ENCODE assay signal across 8 cellular contexts in the genomic region with DNA sequence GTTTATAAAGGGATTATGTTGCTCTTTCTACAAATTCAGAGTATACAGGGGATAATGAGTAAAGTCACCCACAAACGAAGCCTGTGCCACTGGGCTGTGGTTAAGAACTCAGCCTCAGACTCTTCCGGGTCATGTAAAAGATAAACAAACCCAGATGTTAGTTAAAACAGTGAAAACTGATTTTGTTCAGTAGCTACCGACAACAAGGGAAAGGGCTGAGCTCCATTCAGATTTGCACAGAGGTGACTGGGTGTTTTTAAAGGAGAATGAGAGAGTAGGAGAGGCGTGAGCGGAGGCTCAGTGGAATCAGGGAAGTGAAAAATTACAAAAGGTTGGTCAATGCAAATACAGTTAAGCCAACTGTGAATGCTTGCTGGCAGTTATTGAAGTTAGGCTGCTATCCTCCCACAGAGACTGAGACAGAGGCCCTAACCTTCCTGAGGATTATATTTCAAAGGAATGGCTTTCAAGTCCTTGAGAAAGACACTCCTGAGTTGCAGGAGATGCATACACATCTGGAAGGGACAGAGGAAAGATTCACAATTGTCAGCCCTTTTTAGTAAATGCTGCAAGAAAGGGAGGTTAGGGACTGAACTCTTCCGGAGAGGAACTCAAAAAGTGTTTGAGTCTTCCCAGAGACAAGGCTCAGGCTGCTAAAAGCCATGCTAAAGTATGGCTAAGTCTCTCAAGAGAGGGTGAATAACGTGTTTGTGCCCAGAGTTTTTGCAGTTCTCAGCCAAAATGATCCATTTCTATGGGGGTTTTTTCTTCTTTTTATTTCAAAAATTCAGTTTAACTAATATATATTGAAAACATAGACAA.
DNase-seq lines count a peak whose midpoint lies in the region; ATAC-seq and TF ChIP-seq lines count a peak whose summit lies in the region.

No MANE protein-coding gene starts in this region.

- H3K4me3 ChIP-seq in OCI-LY1 (ENCODE audit: low read depth, low read length, poor library complexity, severe bottlenecking), result peak overlapping the region; percentile 38

- H3K9me2 ChIP-seq in OCI-LY1 (ENCODE audit: low read depth, low read length), result no peaks in the 10 kb centered on the region

- peaks cover 27% of the 10 kb centered on the region for H3K4me1 ChIP-seq in OCI-LY1 (ENCODE audit: insufficient read depth, low read length, severe bottlenecking)

- H3K4me2 ChIP-seq in OCI-LY1 (ENCODE audit: low read length), result peak overlapping the region; percentile 71

- peak overlapping the region; percentile 62 for H3K9ac ChIP-seq in OCI-LY1 (ENCODE audit: low read length)

- no peaks in the 10 kb centered on the region for H3K36me3 ChIP-seq in OCI-LY1 (ENCODE audit: insufficient read depth, low read length)

- 0 out of 2 replicates have a peak overlapping the region, but pooled peaks have one; percentile 11 for H2AFZ ChIP-seq in OCI-LY1 (ENCODE audit: low read length)

- H3K79me2 ChIP-seq in OCI-LY1 (ENCODE audit: insufficient read depth, low read length), result no peaks in the 10 kb centered on the region

- peak; percentile 96 for ATAC-seq in GM19328 (IDR thresholded peaks at IDR 0.05; ENCODE audit: unreplicated experiment)
- ATAC-seq in HG03135 (IDR thresholded peaks at IDR 0.05; ENCODE audit: unreplicated experiment), result peak; percentile 95

- no peaks in the 10 kb centered on the region for H3F3A ChIP-seq in OCI-LY1 (ENCODE audit: insufficient read depth, low read length)

- no peaks in the 10 kb centered on the region for H4K20me1 ChIP-seq in OCI-LY1 (ENCODE audit: insufficient read depth, low read length)

- intact Hi-C loops in head of caudate nucleus (cut with DNase I), result no loop called here

- peaks cover 6% of the 10 kb centered on the region; the same call in 1 of the 2 replicates for H3K9me3 ChIP-seq in OCI-LY1 (ENCODE audit: low read length)

- no peak for TF ChIP-seq CTCF in OCI-LY1 (IDR thresholded peaks at IDR 0.05; ENCODE audit: low read length)

- H3K27me3 ChIP-seq in OCI-LY1 (ENCODE audit: insufficient read depth, low read length), result no peaks in the 10 kb centered on the region

- DNase-seq in COLO668 (lab: John Stamatoyannopoulos, UW; ENCODE audit: unreplicated experiment), result peak; percentile 68
- peak; percentile 21 for DNase-seq in iPS-NIHi11 (ENCODE audit: low spot score)
- DNase-seq in NK-92 treated with Interleukin-12 subunit alpha and Interleukin-12 subunit beta, amount 100 ng/mL, for 24 hours (lab: John Stamatoyannopoulos, UW), result no peak
- no peak for DNase-seq in activated CD8-positive, alpha-beta memory T cell treated with anti-CD3 and anti-CD28 coated beads, Interleukin-2, amount 50 U/mL, for 4 hours
- DNase-seq in head of caudate nucleus, result no peak

- peak overlapping the region; percentile 97 for H3K27ac ChIP-seq in OCI-LY1 (ENCODE audit: low read depth, low read length, poor library complexity, severe bottlenecking)

Comparison
In these comparisons a context has a peak if more than half of its experiments do, and no peak if none do; other contexts are left out.
1. DNase-seq: peak in COLO668 (single experiment) and iPS-NIHi11 (single experiment); none in NK-92 treated with Interleukin-12 subunit alpha and Interleukin-12 subunit beta, amount 100 ng/mL, for 24 hours (single experiment), activated CD8-positive, alpha-beta memory T cell treated with anti-CD3 and anti-CD28 coated beads, Interleukin-2, amount 50 U/mL, for 4 hours (single experiment) and head of caudate nucleus (0 of 42).